ENCODE assay signal across 8 cellular contexts in genomic region chr5:176619203-176619568, GRCh38. TPM values are rescaled to one million over a fixed set of nuclear protein-coding genes. Genes with fewer than 3 reads are reported as not detected.
DNase-seq lines count a peak whose midpoint lies in the region; ATAC-seq and TF ChIP-seq lines count a peak whose summit lies in the region.

No MANE protein-coding gene starts in this region.

- H3K9me3 ChIP-seq in SK-N-MC (ENCODE audit: low read depth, low read length) (no peaks in the 10 kb centered on the region), heart right ventricle (no peaks in the 10 kb centered on the region)

- H3K9me3 Mint-ChIP-seq in activated naive CD4-positive, alpha-beta T cell treated with anti-CD3 and anti-CD28 coated beads, Interleukin-2, amount 50 U/mL, for 24 hours, result no peaks in the 10 kb centered on the region

- peaks cover 9 to 97% (median 90%) of the 10 kb centered on the region in 7 donors for H3K27me3 ChIP-seq in heart right ventricle

- ATAC-seq in HG02588 (IDR thresholded peaks at IDR 0.05; ENCODE audit: unreplicated experiment), result peak; percentile 75
- peak; percentile 55 to 76 (median 72) for ATAC-seq in heart right ventricle
- peak; percentile 85 for ATAC-seq in sciatic nerve
- ATAC-seq in GM18858 (IDR thresholded peaks at IDR 0.05; ENCODE audit: unreplicated experiment), result no peak

- TF ChIP-seq CTCF in heart right ventricle (IDR thresholded peaks at IDR 0.05), result peak in 4 of 9 donors; percentile 22 to 43 (median 33)

- peaks cover 0 to 29% (median 23%) of the 10 kb centered on the region in 9 donors for H3K4me1 ChIP-seq in heart right ventricle

- H3K36me3 ChIP-seq in SK-N-MC (ENCODE audit: insufficient read depth, low read length) (no peaks in the 10 kb centered on the region), heart right ventricle (no peaks in the 10 kb centered on the region)

- H3K4me3 Mint-ChIP-seq in activated naive CD4-positive, alpha-beta T cell treated with anti-CD3 and anti-CD28 coated beads, Interleukin-2, amount 50 U/mL, for 24 hours, result peak overlapping the region; percentile 42

- peaks cover 9% of the 10 kb centered on the region for H3K4me1 Mint-ChIP-seq in activated naive CD4-positive, alpha-beta T cell treated with anti-CD3 and anti-CD28 coated beads, Interleukin-2, amount 50 U/mL, for 24 hours

- no peak overlapping the region for H3K27ac Mint-ChIP-seq in activated naive CD4-positive, alpha-beta T cell treated with anti-CD3 and anti-CD28 coated beads, Interleukin-2, amount 50 U/mL, for 24 hours

- H3K36me3 Mint-ChIP-seq in activated naive CD4-positive, alpha-beta T cell treated with anti-CD3 and anti-CD28 coated beads, Interleukin-2, amount 50 U/mL, for 24 hours, result no peaks in the 10 kb centered on the region

- peaks cover 26% of the 10 kb centered on the region for H3K27me3 Mint-ChIP-seq in activated naive CD4-positive, alpha-beta T cell treated with anti-CD3 and anti-CD28 coated beads, Interleukin-2, amount 50 U/mL, for 24 hours

- WGBS in heart right ventricle, 2 donors, result 2 to 3% methylated on average over 31 of the region's 31 CpGs

- H3K27ac ChIP-seq in SK-N-MC, result no peak overlapping the region
- no peak overlapping the region for H3K27ac ChIP-seq in heart right ventricle

- H3K4me3 ChIP-seq in SK-N-MC, result peak overlapping the region; percentile 59; the same call in 1 of the 2 replicates
- H3K4me3 ChIP-seq in heart right ventricle, result no peak overlapping the region

- peak; percentile 79 for DNase-seq in ELR (ENCODE audit: low read depth)
- DNase-seq in SK-N-MC (ENCODE audit: low read depth, low spot score), result peak; percentile 47
- DNase-seq in heart right ventricle, result peak; percentile 45 to 52
- peak; percentile 77 for DNase-seq in sciatic nerve (ENCODE audit: low spot score)
- no peak for DNase-seq in NCI-H1436 treated with DMSO at 0.1 percent for 48 hours (lab: John Stamatoyannopoulos, UW)

- intact Hi-C loops in heart right ventricle (cut with DNase I), result no loop called here
- intact Hi-C loops in sciatic nerve (cut with DNase I), result no loop called here

- no peak overlapping the region for H3K9ac ChIP-seq in SK-N-MC (ENCODE audit: insufficient read length)

RNA-seq across cellular contexts. Expression of gene GPRIN1, which starts 9.2 kb away (rescaled TPM):
- total RNA-seq in heart right ventricle, result 1 to 10 TPM in 1 of 10 donors, under 1 TPM in 9; 0.06 to 1.0 (median 0.38) TPM
- polyA plus RNA-seq in heart right ventricle, result under 1 TPM; 0.22 to 0.26 TPM
- total RNA-seq in sciatic nerve, result 0.53 TPM

RNA-seq across cellular contexts. Expression of gene SNCB, which starts 11.1 kb away (rescaled TPM):
- total RNA-seq in heart right ventricle (under 1 TPM in 2 of 10 donors, not detected in 8; 0.35 to 0.39 TPM), sciatic nerve (not detected)
- polyA plus RNA-seq in heart right ventricle, result not detected

RNA-seq across cellular contexts. Expression of gene EIF4E1B, which starts 11.3 kb away (rescaled TPM):
- not detected for total RNA-seq in heart right ventricle
- not detected for polyA plus RNA-seq in heart right ventricle
- not detected for total RNA-seq in sciatic nerve

RNA-seq across cellular contexts. Expression of gene TSPAN17, which starts 28.1 kb away (rescaled TPM):
- total RNA-seq in heart right ventricle, result 10 to 100 TPM; 20.8 to 48.3 (median 27.3) TPM
- polyA plus RNA-seq in heart right ventricle, result 10 to 100 TPM; 13.2 to 27.6 TPM
- 20.1 TPM for total RNA-seq in sciatic nerve
